27 cellular contexts compared by ENCODE assay signal in genomic region chr2:42675815-42676214, GRCh38.
"Had no signal": no experiment of that assay in that cellular context is flagged by ENCODE, and none has a peak within 500 bp of the region (broad histone marks: within the 10 kb centered on the region; RNA-seq: fewer than 3 reads in every experiment).

No MANE protein-coding gene starts in this region.

- H3K27me3 ChIP-seq: gastroesophageal sphincter, heart left ventricle, neutrophil, pancreas, stomach, testis, tibial artery had no signal

- H3K4me3 ChIP-seq: gastroesophageal sphincter, heart left ventricle, lung, pancreas, smooth muscle cell, stomach, testis, tibial artery had no signal

- ATAC-seq: esophagus mucosa; gastroesophageal sphincter; heart left ventricle; left cardiac atrium; left ventricle myocardium superior; naive thymus-derived CD8-positive, alpha-beta T cell; pancreas; sciatic nerve; stimulated activated effector memory CD8-positive, alpha-beta T cell treated with anti-CD3 and anti-CD28 coated beads, Interleukin-12 subunit alpha, Interleukin-12 subunit beta, amount 100 ng/mL, for 72 hours had no signal

- H3K9me3 ChIP-seq: gastroesophageal sphincter, heart left ventricle, neutrophil, pancreas, stomach, testis, tibial artery had no signal

- DNase-seq: caudate nucleus; cerebellar nuclear complex; cortex of kidney; effector CD4-positive, alpha-beta T cell; foreskin fibroblast; heart left ventricle; hippocampal formation; left cardiac atrium; left ventricle myocardium superior; mesenchymal stem cell; midbrain; naive thymus-derived CD8-positive, alpha-beta T cell; pancreas; stimulated activated CD4-positive, alpha-beta T cell treated with anti-CD3 and anti-CD28 coated beads, Interleukin-2, amount 100 ng/mL, for 24 hours; stimulated activated CD4-positive, alpha-beta T cell treated with anti-CD3 and anti-CD28 coated beads, Interleukin-4, amount 100 ng/mL, for 24 hours; stimulated activated naive CD4-positive, alpha-beta T cell treated with Interleukin-2 at 50 U/mL for 16 hours; stomach; testis; tibial artery had no signal

- H3K4me2 ChIP-seq: smooth muscle cell had no signal

- FAIRE-seq: pancreas had no signal

- H3K4me1 ChIP-seq: heart left ventricle, pancreas, testis, tibial artery had no signal

- H3K27ac ChIP-seq: epithelial cell of prostate, gastroesophageal sphincter, heart left ventricle, neutrophil, pancreas, stomach, testis, tibial artery had no signal

- H3K36me3 ChIP-seq: neutrophil, pancreas had no signal
